ENCODE assay signal across 28 cellular contexts in genomic region chr2:74325815-74326214, GRCh38.
"Had no signal": no experiment of that assay in that cellular context is flagged by ENCODE, and none has a peak within 500 bp of the region (broad histone marks: within the 10 kb centered on the region; RNA-seq: fewer than 3 reads in every experiment).

No MANE protein-coding gene starts in this region.

- H3K27me3 ChIP-seq: stomach, suprapubic skin, testis, tibial artery, tibial nerve, transverse colon, upper lobe of left lung, upper lobe of right lung, uterus, vagina had no signal

- FAIRE-seq: urothelium cell line had no signal

- H3K36me3 Mint-ChIP-seq: stimulated activated effector memory CD8-positive, alpha-beta T cell treated with anti-CD3 and anti-CD28 coated beads, Interleukin-12 subunit alpha, Interleukin-12 subunit beta, amount 100 ng/mL, for 72 hours; type B pancreatic cell had no signal

- H3K27me3 Mint-ChIP-seq: stimulated activated memory B cell treated with anti-CD40 and anti-IgM and Interleukin-4, amounts not matched to agents 10 μg/mL and 1 μg/mL and 100 μg/mL, for 72 hours; stimulated activated naive B cell treated with anti-CD40 and anti-IgM and Interleukin-4, amounts not matched to agents 10 μg/mL and 1 μg/mL and 100 μg/mL, for 72 hours; stimulated activated naive CD8-positive, alpha-beta T cell treated with anti-CD3 and anti-CD28 coated beads, Interleukin-15, amount 100 ng/mL, for 72 hours; stimulated activated naive CD8-positive, alpha-beta T cell treated with anti-CD3 and anti-CD28 coated beads, Interleukin-15, Interleukin-2, amounts not matched to agents 100 ng/mL and 50 ng/mL, for 24 hours; type B pancreatic cell had no signal

- H3K27ac Mint-ChIP-seq: stimulated activated effector memory CD8-positive, alpha-beta T cell treated with anti-CD3 and anti-CD28 coated beads, Interleukin-12 subunit alpha, Interleukin-12 subunit beta, amount 100 ng/mL, for 72 hours; stimulated activated memory B cell treated with anti-CD40 and anti-IgM and Interleukin-4, amounts not matched to agents 10 μg/mL and 1 μg/mL and 100 μg/mL, for 72 hours; stimulated activated naive B cell treated with anti-CD40 and anti-IgM and Interleukin-4, amounts not matched to agents 10 μg/mL and 1 μg/mL and 100 μg/mL, for 72 hours; stimulated activated naive CD8-positive, alpha-beta T cell treated with anti-CD3 and anti-CD28 coated beads, Interleukin-15, amount 100 ng/mL, for 72 hours; stimulated activated naive CD8-positive, alpha-beta T cell treated with anti-CD3 and anti-CD28 coated beads, Interleukin-15, Interleukin-2, amounts not matched to agents 100 ng/mL and 50 ng/mL, for 24 hours; type B pancreatic cell had no signal

- H3K27ac ChIP-seq: stomach, suprapubic skin, testis, thoracic aorta, tibial artery, tibial nerve, transverse colon, upper lobe of left lung, upper lobe of right lung, uterus, vagina had no signal

- H3K9me3 Mint-ChIP-seq: stimulated activated effector memory CD8-positive, alpha-beta T cell treated with anti-CD3 and anti-CD28 coated beads, Interleukin-12 subunit alpha, Interleukin-12 subunit beta, amount 100 ng/mL, for 72 hours; stimulated activated memory B cell treated with anti-CD40 and anti-IgM and Interleukin-4, amounts not matched to agents 10 μg/mL and 1 μg/mL and 100 μg/mL, for 72 hours; stimulated activated naive B cell treated with anti-CD40 and anti-IgM and Interleukin-4, amounts not matched to agents 10 μg/mL and 1 μg/mL and 100 μg/mL, for 72 hours; stimulated activated naive CD8-positive, alpha-beta T cell treated with anti-CD3 and anti-CD28 coated beads, Interleukin-15, amount 100 ng/mL, for 72 hours; stimulated activated naive CD8-positive, alpha-beta T cell treated with anti-CD3 and anti-CD28 coated beads, Interleukin-15, Interleukin-2, amounts not matched to agents 100 ng/mL and 50 ng/mL, for 24 hours; type B pancreatic cell had no signal

- ATAC-seq: stimulated activated effector memory CD8-positive, alpha-beta T cell treated with anti-CD3 and anti-CD28 coated beads, Interleukin-12 subunit alpha, Interleukin-12 subunit beta, amount 100 ng/mL, for 72 hours; stimulated activated memory B cell treated with anti-CD40 and anti-IgM and Interleukin-4, amounts not matched to agents 10 μg/mL and 1 μg/mL and 100 μg/mL, for 72 hours; stimulated activated naive B cell treated with anti-CD40 and anti-IgM and Interleukin-4, amounts not matched to agents 10 μg/mL and 1 μg/mL and 100 μg/mL, for 72 hours; stimulated activated naive CD8-positive, alpha-beta T cell treated with anti-CD3 and anti-CD28 coated beads, Interleukin-15, amount 100 ng/mL, for 72 hours; stimulated activated naive CD8-positive, alpha-beta T cell treated with anti-CD3 and anti-CD28 coated beads, Interleukin-15, Interleukin-2, amounts not matched to agents 100 U/mL and 50 U/mL, for 24 hours; upper lobe of right lung had no signal

- H3K36me3 ChIP-seq: transverse colon, upper lobe of right lung, uterus, vagina had no signal

- DNase-seq: stimulated activated CD4-positive, alpha-beta T cell treated with anti-CD3 and anti-CD28 coated beads, Interleukin-2, amount 100 ng/mL, for 48 hours; stimulated activated CD4-positive, alpha-beta T cell treated with anti-CD3 and anti-CD28 coated beads, Interleukin-4, amount 100 ng/mL, for 1 hour; stimulated activated CD4-positive, alpha-beta T cell treated with anti-CD3 and anti-CD28 coated beads, Interleukin-4, amount 100 ng/mL, for 24 hours; stimulated activated CD4-positive, alpha-beta T cell treated with anti-CD3 and anti-CD28 coated beads, Interleukin-4, amount 100 ng/mL, for 4 hours; stimulated activated CD8-positive, alpha-beta memory T cell treated with anti-CD3 and anti-CD28 coated beads, Interleukin-4, amount 100 ng/mL, for 48 hours; stimulated activated naive B cell treated with anti-CD40 and anti-IgM and Interleukin-4, amounts not matched to agents 10 μg/mL and 1 μg/mL and 100 μg/mL, for 72 hours; stimulated activated naive CD4-positive, alpha-beta T cell; stimulated activated naive CD4-positive, alpha-beta T cell treated with Interleukin-2 at 50 U/mL for 16 hours; stimulated activated naive CD8-positive, alpha-beta T cell treated with anti-CD3 and anti-CD28 coated beads, Interleukin-15, amount 100 ng/mL, for 72 hours; stimulated activated naive CD8-positive, alpha-beta T cell treated with anti-CD3 and anti-CD28 coated beads, Interleukin-15, Interleukin-2, amounts not matched to agents 100 U/mL and 50 U/mL, for 24 hours; stomach; substantia nigra; testis; tibial artery; transverse colon; trophoblast cell; upper lobe of left lung; upper lobe of right lung; uterus had no signal

- H3K4me1 Mint-ChIP-seq: stimulated activated effector memory CD8-positive, alpha-beta T cell treated with anti-CD3 and anti-CD28 coated beads, Interleukin-12 subunit alpha, Interleukin-12 subunit beta, amount 100 ng/mL, for 72 hours; stimulated activated memory B cell treated with anti-CD40 and anti-IgM and Interleukin-4, amounts not matched to agents 10 μg/mL and 1 μg/mL and 100 μg/mL, for 72 hours; stimulated activated naive B cell treated with anti-CD40 and anti-IgM and Interleukin-4, amounts not matched to agents 10 μg/mL and 1 μg/mL and 100 μg/mL, for 72 hours; stimulated activated naive CD8-positive, alpha-beta T cell treated with anti-CD3 and anti-CD28 coated beads, Interleukin-15, amount 100 ng/mL, for 72 hours had no signal

- H3K4me3 Mint-ChIP-seq: stimulated activated effector memory CD8-positive, alpha-beta T cell treated with anti-CD3 and anti-CD28 coated beads, Interleukin-12 subunit alpha, Interleukin-12 subunit beta, amount 100 ng/mL, for 72 hours; stimulated activated memory B cell treated with anti-CD40 and anti-IgM and Interleukin-4, amounts not matched to agents 10 μg/mL and 1 μg/mL and 100 μg/mL, for 72 hours; stimulated activated naive B cell treated with anti-CD40 and anti-IgM and Interleukin-4, amounts not matched to agents 10 μg/mL and 1 μg/mL and 100 μg/mL, for 72 hours; stimulated activated naive CD8-positive, alpha-beta T cell treated with anti-CD3 and anti-CD28 coated beads, Interleukin-15, amount 100 ng/mL, for 72 hours; stimulated activated naive CD8-positive, alpha-beta T cell treated with anti-CD3 and anti-CD28 coated beads, Interleukin-15, Interleukin-2, amounts not matched to agents 100 ng/mL and 50 ng/mL, for 24 hours; type B pancreatic cell had no signal

- H3K4me1 ChIP-seq: stomach, suprapubic skin, testis, tibial artery, tibial nerve, transverse colon, upper lobe of right lung, uterus, vagina had no signal

- H3K9me3 ChIP-seq: stomach, suprapubic skin, testis, thoracic aorta, tibial artery, tibial nerve, transverse colon, upper lobe of left lung, upper lobe of right lung, uterus, vagina had no signal

- H3K4me3 ChIP-seq: stomach, suprapubic skin, testis, thoracic aorta, tibial artery, tibial nerve, transverse colon, upper lobe of left lung, upper lobe of right lung, uterus, vagina had no signal
